Comparison of ENCODE assay signal across 21 cellular contexts in the genomic region with DNA sequence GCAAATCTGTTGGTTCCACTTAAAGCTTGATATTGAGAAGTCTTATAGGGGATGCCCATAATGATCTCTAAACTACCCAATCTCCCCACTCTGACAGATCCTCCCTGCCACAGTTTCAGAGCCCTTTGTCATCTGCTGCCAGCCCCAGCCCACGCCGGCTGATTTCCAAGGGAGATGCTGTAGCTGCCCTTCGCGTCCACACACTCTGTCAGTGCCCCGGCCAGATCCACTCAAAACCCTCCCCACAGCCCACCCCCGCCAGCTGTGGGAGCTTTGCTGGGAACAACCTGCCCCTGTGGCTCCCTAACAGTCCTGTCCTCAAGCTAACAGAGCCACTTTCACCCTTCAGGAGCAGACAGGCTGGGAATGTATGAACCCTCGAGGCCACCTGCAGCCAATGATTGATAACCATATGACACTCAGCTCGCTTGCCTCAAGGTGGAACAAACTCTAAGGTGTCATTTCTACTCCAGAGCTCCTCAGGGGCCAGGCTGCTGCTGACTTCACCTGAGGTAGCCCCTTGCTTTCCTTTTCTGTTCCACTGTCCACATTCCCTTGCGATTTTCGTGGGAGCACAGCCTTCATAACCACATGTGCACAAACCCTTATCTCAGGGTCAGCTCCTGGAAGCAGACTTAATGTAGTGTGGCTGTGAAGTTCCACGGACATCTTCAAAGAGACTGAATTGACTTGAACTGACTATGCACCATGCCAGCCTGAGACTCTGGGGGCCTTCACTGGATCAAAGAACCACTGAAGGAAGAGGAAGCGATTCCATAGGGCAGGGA.
DNase-seq lines count a peak whose midpoint lies in the region; ATAC-seq, FAIRE-seq and TF ChIP-seq lines count a peak whose summit lies in the region.
"Had no signal": no experiment of that assay in that cellular context is flagged by ENCODE, and none has a peak within 500 bp of the region (broad histone marks: within the 10 kb centered on the region; RNA-seq: fewer than 3 reads in every experiment).

No MANE protein-coding gene starts in this region.

- TF ChIP-seq POLR2A in breast epithelium (IDR thresholded peaks at IDR 0.05) (no peak), vagina (IDR thresholded peaks at IDR 0.05) (no peak)

- intact Hi-C loops in breast epithelium (cut with DNase I; ENCODE audit: low total_unique reads), result no loop called here
- intact Hi-C loops in MCF 10A (cut with micrococcal nuclease), result no loop called here
- intact Hi-C loops in mammary epithelial cell (cut with micrococcal nuclease), result loop anchor here (5.0 kb wide), 1 partner anchor 1026 kb away; no protein-coding TSS in a partner anchor
- intact Hi-C loops in vagina (cut with DNase I), result no loop called here

- dilution Hi-C loops in mammary epithelial cell (cut with HindIII; ENCODE audit: low sequenced_read_pairs), result no loop called here
- dilution Hi-C loops in keratinocyte (cut with MboI; ENCODE audit: extremely low pct_ligation_motif_present, low sequenced_read_pairs), result no loop called here

- in situ Hi-C loops in mammary epithelial cell (cut with MboI; ENCODE audit: low sequenced_read_pairs in 2 of 2), result no loop called here

- H3K36me3 Mint-ChIP-seq in MCF 10A (ENCODE audit: insufficient read depth, unreplicated experiment), result no peaks in the 10 kb centered on the region
- H3K36me3 Mint-ChIP-seq: CD8-positive, alpha-beta T cell had no signal

- no peak for DNase-seq in breast epithelium (ENCODE audit: low spot score in 2 of 2)
- DNase-seq in MCF 10A (ENCODE audit: unreplicated experiment), result no peak
- DNase-seq in mammary epithelial cell, result no peak
- DNase-seq in keratinocyte (ENCODE audit: low read depth, low spot score), result no peak
- DNase-seq in vagina (ENCODE audit: extremely low spot score in 2 of 2), result no peak
- DNase-seq: ACHN; C1 segment of cervical spinal cord; CD8-positive, alpha-beta T cell; GF-D8; H7; NCI-H1092 treated with DMSO at 0.1 percent for 48 hours; NCI-H1436 treated with DMSO at 0.1 percent for 48 hours; NCI-H1930; NCI-H345; NCI-H524 treated with DMSO at 0.1 percent for 48 hours; NCI-H82; SHP77 had no signal

- H3K4me1 Mint-ChIP-seq in MCF 10A (ENCODE audit: insufficient read depth, unreplicated experiment), result peaks cover 38% of the 10 kb centered on the region

- peak overlapping the region; percentile 73 to 90 for H3K27ac ChIP-seq in breast epithelium
- H3K27ac ChIP-seq in mammary epithelial cell (ENCODE audit: insufficient read depth, low read depth, low read length), result peak overlapping the region; percentile 78
- H3K27ac ChIP-seq in keratinocyte (ENCODE audit: control insufficient read depth, insufficient read depth, low read length), result peak overlapping the region; percentile 89
- H3K27ac ChIP-seq in vagina, result peak overlapping the region; percentile 20

- H3K9me3 Mint-ChIP-seq in MCF 10A (ENCODE audit: unreplicated experiment), result no peaks in the 10 kb centered on the region
- H3K9me3 Mint-ChIP-seq: CD8-positive, alpha-beta T cell had no signal

- 96% methylated on average over 5 of the region's 12 CpGs for WGBS in mammary epithelial cell (ENCODE audit: low coverage, missing lambda C conversion rate)

- H3K79me2 ChIP-seq in mammary epithelial cell (ENCODE audit: insufficient read depth, low read length) (no peaks in the 10 kb centered on the region), keratinocyte (ENCODE audit: control insufficient read depth, insufficient read depth, low read length) (no peaks in the 10 kb centered on the region)

- H3K4me2 ChIP-seq in mammary epithelial cell (ENCODE audit: insufficient read depth, low read depth, low read length) (no peak overlapping the region), keratinocyte (ENCODE audit: control insufficient read depth, extremely low read depth, insufficient read depth, low read depth, low read length) (peak overlapping the region; percentile 58)

- H4K20me1 ChIP-seq in mammary epithelial cell (ENCODE audit: insufficient read depth, low read length) (no peaks in the 10 kb centered on the region), keratinocyte (ENCODE audit: control insufficient read depth, extremely low read depth, insufficient read depth, low read length) (no peaks in the 10 kb centered on the region)

- no peak overlapping the region for H3K4me3 Mint-ChIP-seq in MCF 10A (ENCODE audit: unreplicated experiment)
- H3K4me3 Mint-ChIP-seq: CD8-positive, alpha-beta T cell had no signal

- H3K9me3 ChIP-seq in breast epithelium, result no peaks in the 10 kb centered on the region
- no peaks in the 10 kb centered on the region for H3K9me3 ChIP-seq in mammary epithelial cell (replicated peaks; ENCODE audit: insufficient read depth, low read length)
- no peaks in the 10 kb centered on the region for H3K9me3 ChIP-seq in keratinocyte (ENCODE audit: control insufficient read depth, low read depth, low read length)
- H3K9me3 ChIP-seq in vagina, result no peaks in the 10 kb centered on the region

- no peaks in the 10 kb centered on the region for H3K27me3 Mint-ChIP-seq in MCF 10A (ENCODE audit: insufficient read depth, unreplicated experiment)

- no peak overlapping the region for H3K4me3 ChIP-seq in breast epithelium
- H3K4me3 ChIP-seq in mammary epithelial cell (replicated peaks in 1 of 3; ENCODE audit: insufficient read depth in 1 of 3, low read depth in 2 of 3, low read length in 3 of 3), result no peak overlapping the region
- no peak overlapping the region for H3K4me3 ChIP-seq in keratinocyte (ENCODE audit: control insufficient read depth in 2 of 3, extremely low read depth in 1 of 3, insufficient read depth in 2 of 3, low read depth in 1 of 3, low read length in 3 of 3)
- no peak overlapping the region for H3K4me3 ChIP-seq in vagina
- H3K4me3 ChIP-seq: K562 had no signal

- H3K36me3 ChIP-seq in breast epithelium, result no peaks in the 10 kb centered on the region
- no peaks in the 10 kb centered on the region for H3K36me3 ChIP-seq in mammary epithelial cell (ENCODE audit: insufficient read depth, low read length)
- H3K36me3 ChIP-seq in keratinocyte (ENCODE audit: control insufficient read depth in 2 of 2, extremely low read depth in 1 of 2, insufficient read depth in 2 of 2, low read length in 2 of 2), result no peaks in the 10 kb centered on the region
- H3K36me3 ChIP-seq in vagina, result no peaks in the 10 kb centered on the region

- CTCF ChIA-PET in MCF 10A (lab: Yijun Ruan, JAX) (interaction anchor here (1.3 to 5.5 kb wide), 4 partner anchors 30 to 161 kb away, joined by 3 to 32 read pairs (median 9); no protein-coding TSS in a partner anchor), mammary epithelial cell (lab: Charles Lee; ENCODE audit: low non-redundant PET) (no interaction called here)

- H3K9ac ChIP-seq in mammary epithelial cell (ENCODE audit: insufficient read depth, low read length) (no peak overlapping the region), keratinocyte (ENCODE audit: control insufficient read depth, extremely low read depth, insufficient read depth, low read length) (peak overlapping the region; percentile 63)

- no peak overlapping the region for H2AFZ ChIP-seq in mammary epithelial cell (ENCODE audit: low read depth, low read length)
- H2AFZ ChIP-seq in keratinocyte (ENCODE audit: control insufficient read depth, low read length), result no peak overlapping the region

- POLR2A ChIA-PET in MCF 10A (lab: Yijun Ruan, JAX), result interaction anchor here (1.1 to 2.2 kb wide), 6 partner anchors 10 to 162 kb away, joined by 3 to 18 read pairs (median 4); partner anchors contain the start of gene AFTPH

- H3K27me3 ChIP-seq in breast epithelium, result no peaks in the 10 kb centered on the region
- no peaks in the 10 kb centered on the region for H3K27me3 ChIP-seq in mammary epithelial cell (ENCODE audit: insufficient read depth, low read length)
- no peaks in the 10 kb centered on the region for H3K27me3 ChIP-seq in keratinocyte (ENCODE audit: control insufficient read depth, extremely low read depth, insufficient read depth, low read length)
- H3K27me3 ChIP-seq in vagina, result no peaks in the 10 kb centered on the region

- ATAC-seq in HG02852 (IDR thresholded peaks at IDR 0.05; ENCODE audit: unreplicated experiment) (no peak), HG02642 (IDR thresholded peaks at IDR 0.05; ENCODE audit: poor library complexity, unreplicated experiment) (no peak), HG02623 (IDR thresholded peaks at IDR 0.05; ENCODE audit: unreplicated experiment) (no peak)
- ATAC-seq: CD8-positive, alpha-beta T cell; K562 had no signal

- H3K4me1 ChIP-seq in breast epithelium, result peaks cover 0 to 11% of the 10 kb centered on the region in 2 donors
- H3K4me1 ChIP-seq in mammary epithelial cell (ENCODE audit: insufficient read depth, low read length), result peaks cover 53% of the 10 kb centered on the region
- peaks cover 60% of the 10 kb centered on the region for H3K4me1 ChIP-seq in keratinocyte (ENCODE audit: control insufficient read depth, extremely low read depth, insufficient read depth, low read length)
- H3K4me1 ChIP-seq in vagina, result peaks cover 34% of the 10 kb centered on the region

- peak; percentile 66 for FAIRE-seq in keratinocyte (lab: Jason Lieb, UNC)
- FAIRE-seq: K562 had no signal

- H3K9me1 ChIP-seq in keratinocyte (ENCODE audit: control insufficient read depth, extremely low read depth, insufficient read depth, low read length), result no peaks in the 10 kb centered on the region

- H3K27ac Mint-ChIP-seq in MCF 10A (ENCODE audit: low read depth, unreplicated experiment), result no peak overlapping the region
- H3K27ac Mint-ChIP-seq: CD8-positive, alpha-beta T cell had no signal

- TF ChIP-seq CTCF in breast epithelium (IDR thresholded peaks at IDR 0.05) (no peak), MCF 10A (IDR thresholded peaks at IDR 0.05; ENCODE audit: unreplicated experiment) (no peak), mammary epithelial cell (conservative IDR thresholded peaks at IDR 0.05 in 1 of 2, IDR thresholded peaks at IDR 0.05 in 1 of 2; ENCODE audit: extremely low read depth in 1 of 2, insufficient read depth in 1 of 2, low read depth in 1 of 2, low read length in 2 of 2) (no peak), keratinocyte (optimal IDR thresholded peaks at IDR 0.05 in 1 of 3, IDR thresholded peaks at IDR 0.05 in 1 of 3, conservative IDR thresholded peaks at IDR 0.05 in 1 of 3; ENCODE audit: extremely low read depth in 1 of 3, insufficient read depth in 2 of 3, low read length in 3 of 3) (no peak), vagina (IDR thresholded peaks at IDR 0.05) (no peak)

- BruUV-seq in MCF 10A (replicated peaks; lab: Mats Ljungman, UMichigan), result no TSS peak
- BruUV-seq in mammary epithelial cell (replicated peaks; lab: Mats Ljungman, UMichigan), result no TSS peak

Comparison
In these comparisons a context has a peak if more than half of its experiments do, and no peak if none do; other contexts are left out.
1. H3K27ac ChIP-seq: peak in every context shown above with its lines; median percentile 89 in keratinocyte; 82 in breast epithelium; 78 in mammary epithelial cell; 20 in vagina.